ENCODE assay signal across 8 cellular contexts in genomic region chr19:35757749-35758608, GRCh38. TPM values are rescaled to one million over a fixed set of nuclear protein-coding genes. Genes with fewer than 3 reads are reported as not detected.
DNase-seq lines count a peak whose midpoint lies in the region; ATAC-seq, FAIRE-seq and TF ChIP-seq lines count a peak whose summit lies in the region.

PROSER3 (plus strand) TSS chr19:35758176; CDS start chr19:35758216, 40 bp downstream.

- H3K4me2 ChIP-seq in keratinocyte (ENCODE audit: control insufficient read depth, extremely low read depth, insufficient read depth, low read depth, low read length) = peak within 1 kb of the TSS; percentile 84

- ATAC-seq in HG03432 (IDR thresholded peaks at IDR 0.05; ENCODE audit: unreplicated experiment) = peak; percentile 92

- peak within 1 kb of the TSS; percentile 92 to 100 (median 95) for H3K4me3 ChIP-seq in keratinocyte (ENCODE audit: control insufficient read depth in 2 of 3, extremely low read depth in 1 of 3, insufficient read depth in 2 of 3, low read depth in 1 of 3, low read length in 3 of 3)

- peaks cover 20% of the 10 kb centered on the region for H3K79me2 ChIP-seq in keratinocyte (ENCODE audit: control insufficient read depth, insufficient read depth, low read length)

- DNase-seq in AG20443 (ENCODE audit: low spot score) = peak; percentile 97
- peak; percentile 98 for DNase-seq in NCI-H510A (lab: John Stamatoyannopoulos, UW)
- DNase-seq in activated CD4-positive, alpha-beta T cell treated with anti-CD3 and anti-CD28 coated beads for 1 hour = peak; percentile 97
- DNase-seq in cerebellum (ENCODE audit: low spot score) = peak; percentile 98
- DNase-seq in keratinocyte (ENCODE audit: low read depth, low spot score) = peak; percentile 99
- DNase-seq in stimulated activated CD4-positive, alpha-beta T cell treated with anti-CD3 and anti-CD28 coated beads, Interleukin-15, amount 100 ng/mL, for 1 hour (ENCODE audit: low read depth in 1 of 2, low spot score in 1 of 2) = peak; percentile 96 to 97

- no peaks in the 10 kb centered on the region for H3K9me1 ChIP-seq in keratinocyte (ENCODE audit: control insufficient read depth, extremely low read depth, insufficient read depth, low read length)

- peak within 1 kb of the TSS; percentile 98 for H3K27ac ChIP-seq in keratinocyte (ENCODE audit: control insufficient read depth, insufficient read depth, low read length)

- H2AFZ ChIP-seq in keratinocyte (ENCODE audit: control insufficient read depth, low read length) = peak within 1 kb of the TSS; percentile 94

- FAIRE-seq in keratinocyte (lab: Jason Lieb, UNC) = peak; percentile 84

- no peaks in the 10 kb centered on the region for H4K20me1 ChIP-seq in keratinocyte (ENCODE audit: control insufficient read depth, extremely low read depth, insufficient read depth, low read length)

- dilution Hi-C loops in keratinocyte (cut with MboI; ENCODE audit: extremely low pct_ligation_motif_present, low sequenced_read_pairs) = no loop called here

- no peaks in the 10 kb centered on the region for H3K27me3 ChIP-seq in keratinocyte (ENCODE audit: control insufficient read depth, extremely low read depth, insufficient read depth, low read length)

- no peak for TF ChIP-seq CTCF in keratinocyte (optimal IDR thresholded peaks at IDR 0.05 in 1 of 3, IDR thresholded peaks at IDR 0.05 in 1 of 3, conservative IDR thresholded peaks at IDR 0.05 in 1 of 3; ENCODE audit: extremely low read depth in 1 of 3, insufficient read depth in 2 of 3, low read length in 3 of 3)

- H3K36me3 ChIP-seq in keratinocyte (ENCODE audit: control insufficient read depth in 2 of 2, extremely low read depth in 1 of 2, insufficient read depth in 2 of 2, low read length in 2 of 2) = peaks cover 11 to 20% of the 10 kb centered on the region in 2 experiments

- peaks cover 23% of the 10 kb centered on the region for H3K4me1 ChIP-seq in keratinocyte (ENCODE audit: control insufficient read depth, extremely low read depth, insufficient read depth, low read length)

- peak within 1 kb of the TSS; percentile 100 for H3K9ac ChIP-seq in keratinocyte (ENCODE audit: control insufficient read depth, extremely low read depth, insufficient read depth, low read length)

- H3K9me3 ChIP-seq in keratinocyte (ENCODE audit: control insufficient read depth, low read depth, low read length) = no peaks in the 10 kb centered on the region

- peak; percentile 75 for TF ChIP-seq POLR2A in GM19099 (IDR thresholded peaks at IDR 0.05; ENCODE audit: extremely low read depth, insufficient read length, low read depth)

RNA-seq across cellular contexts. Expression of gene PROSER3, which starts in this region (rescaled TPM):
- total RNA-seq in cerebellum = 6.4 TPM
- polyA plus RNA-seq in keratinocyte = 5.3 to 15.5 TPM (median 5.5 TPM) in 3 replicates
- polyA plus RNA-seq in keratinocyte (2011; ENCODE audit: low read depth) = 2.6 TPM
- 8.2 and 9.5 TPM in 2 replicates for polyA plus RNA-seq in keratinocyte (2011; cell fraction: cytosol; rRNA removed)
- 41.6 and 58.7 TPM in 2 replicates for polyA plus RNA-seq in keratinocyte (2011; cell fraction: nucleus; rRNA removed)
- 12.7 and 13.6 TPM in 2 replicates for polyA plus RNA-seq in keratinocyte (2012; ENCODE audit: low replicate concordance)
- 14.6 to 79.7 TPM (median 16.3 TPM) in 3 replicates for polyA minus RNA-seq in keratinocyte
- 12.1 TPM for polyA minus RNA-seq in keratinocyte (2011; cell fraction: cytosol; rRNA and poly(A)+ RNA removed)
- 9.4 and 24.8 TPM in 2 replicates for polyA minus RNA-seq in keratinocyte (2011; cell fraction: nucleus; rRNA and poly(A)+ RNA removed)

Comparison
In these comparisons a context has a peak if more than half of its experiments do, and no peak if none do; other contexts are left out.
1. Peak in every context shown above with its lines: DNase-seq, ATAC-seq, H3K4me3 ChIP-seq and H3K27ac ChIP-seq.